16 cellular contexts compared by ENCODE assay signal in genomic region chr2:173985595-173985994, GRCh38. TPM values are rescaled to one million over a fixed set of nuclear protein-coding genes. Genes with fewer than 3 reads are reported as not detected.
A peak's percentile ranks its signal among the peaks of the same experiment; 100 is the strongest.
DNase-seq lines count a peak whose midpoint lies in the region; ATAC-seq and TF ChIP-seq lines count a peak whose summit lies in the region.
"Had no signal": no experiment of that assay in that cellular context is flagged by ENCODE, and none has a peak within 500 bp of the region (broad histone marks: within the 10 kb centered on the region; RNA-seq: fewer than 3 reads in every experiment).

No MANE protein-coding gene starts in this region.

- CTCF ChIA-PET in MCF 10A (lab: Yijun Ruan, JAX) = interaction anchor here (0.8 to 1.1 kb wide), 3 partner anchors 19 to 264 kb away, joined by 3 to 4 read pairs (median 3); no protein-coding TSS in a partner anchor
- CTCF ChIA-PET in activated CD4-positive, alpha-beta memory T cell treated with anti-CD3 and anti-CD28 coated beads, Interleukin-2, amount 10 ng/mL, durations not matched to agents 7 days and 5 days (lab: Charles Lee) = no interaction called here

- H3K27me3 ChIP-seq in right lobe of liver = no peaks in the 10 kb centered on the region
- H3K27me3 ChIP-seq in suprapubic skin = no peaks in the 10 kb centered on the region

- H3K27me3 Mint-ChIP-seq in MCF 10A (ENCODE audit: insufficient read depth, unreplicated experiment) = no peaks in the 10 kb centered on the region
- H3K27me3 Mint-ChIP-seq in activated CD4-positive, alpha-beta memory T cell treated with anti-CD3 and anti-CD28 coated beads, Interleukin-2, amount 10 ng/mL, durations not matched to agents 7 days and 5 days = no peaks in the 10 kb centered on the region
- H3K27me3 Mint-ChIP-seq in stimulated activated naive B cell treated with anti-CD40 and anti-IgM and Interleukin-4, amounts not matched to agents 10 μg/mL and 1 μg/mL and 100 μg/mL, for 72 hours = no peaks in the 10 kb centered on the region
- H3K27me3 Mint-ChIP-seq: activated naive CD4-positive, alpha-beta T cell treated with anti-CD3 and anti-CD28 coated beads, Interleukin-2, amount 50 U/mL, for 24 hours had no signal

- BruUV-seq in MCF 10A (replicated peaks; lab: Mats Ljungman, UMichigan) = no TSS peak

- H3K9me3 ChIP-seq in right lobe of liver (no peaks in the 10 kb centered on the region), suprapubic skin (no peaks in the 10 kb centered on the region)

- H3K4me1 ChIP-seq in right lobe of liver (peaks cover 0 to 47% (median 16%) of the 10 kb centered on the region in 4 donors), suprapubic skin (peaks cover 83% of the 10 kb centered on the region)

- no peak overlapping the region for H3K4me3 ChIP-seq in right lobe of liver
- no peak overlapping the region for H3K4me3 ChIP-seq in suprapubic skin

- no peak for TF ChIP-seq CTCF in C4-2B (conservative IDR thresholded peaks at IDR 0.05)
- no peak for TF ChIP-seq CTCF in MCF 10A (IDR thresholded peaks at IDR 0.05; ENCODE audit: unreplicated experiment)
- no peak for TF ChIP-seq CTCF in right lobe of liver (IDR thresholded peaks at IDR 0.05)
- no peak for TF ChIP-seq CTCF in suprapubic skin (IDR thresholded peaks at IDR 0.05)

- peaks cover 48% of the 10 kb centered on the region for H3K4me1 Mint-ChIP-seq in MCF 10A (ENCODE audit: insufficient read depth, unreplicated experiment)
- H3K4me1 Mint-ChIP-seq in activated CD4-positive, alpha-beta memory T cell treated with anti-CD3 and anti-CD28 coated beads, Interleukin-2, amount 10 ng/mL, durations not matched to agents 7 days and 5 days = no peaks in the 10 kb centered on the region
- H3K4me1 Mint-ChIP-seq in stimulated activated naive B cell treated with anti-CD40 and anti-IgM and Interleukin-4, amounts not matched to agents 10 μg/mL and 1 μg/mL and 100 μg/mL, for 72 hours = peaks cover 5 to 8% of the 10 kb centered on the region in 2 donors

- no peak for DNase-seq in MCF 10A (ENCODE audit: unreplicated experiment)
- no peak for DNase-seq in right lobe of liver
- DNase-seq in suprapubic skin (ENCODE audit: low spot score in 2 of 2) = no peak
- no peak for DNase-seq in activated CD4-positive, alpha-beta memory T cell treated with anti-CD3 and anti-CD28 coated beads, Interleukin-2, amount 10 ng/mL, durations not matched to agents 7 days and 5 days
- DNase-seq in MV-4-11 (lab: John Stamatoyannopoulos, UW) = no peak
- no peak for DNase-seq in stimulated activated naive B cell treated with anti-CD40 and anti-IgM and Interleukin-4, amounts not matched to agents 10 μg/mL and 1 μg/mL and 100 μg/mL, for 72 hours
- DNase-seq: ACHN; DMS 273 treated with DMSO at 0.1 percent for 48 hours; head of caudate nucleus; naive thymus-derived CD8-positive, alpha-beta T cell; NCI-H1436; NCI-H524 treated with DMSO at 0.1 percent for 48 hours; stimulated activated naive CD4-positive, alpha-beta T cell had no signal

- TF ChIP-seq POLR2A in right lobe of liver (IDR thresholded peaks at IDR 0.05) (no peak), suprapubic skin (IDR thresholded peaks at IDR 0.05) (no peak)

- no peak overlapping the region for H3K4me3 Mint-ChIP-seq in MCF 10A (ENCODE audit: unreplicated experiment)
- no peak overlapping the region for H3K4me3 Mint-ChIP-seq in activated CD4-positive, alpha-beta memory T cell treated with anti-CD3 and anti-CD28 coated beads, Interleukin-2, amount 10 ng/mL, durations not matched to agents 7 days and 5 days
- H3K4me3 Mint-ChIP-seq in stimulated activated naive B cell treated with anti-CD40 and anti-IgM and Interleukin-4, amounts not matched to agents 10 μg/mL and 1 μg/mL and 100 μg/mL, for 72 hours = no peak overlapping the region
- H3K4me3 Mint-ChIP-seq: activated naive CD4-positive, alpha-beta T cell treated with anti-CD3 and anti-CD28 coated beads, Interleukin-2, amount 50 U/mL, for 24 hours; naive thymus-derived CD8-positive, alpha-beta T cell had no signal

- no peak for TF ChIP-seq EP300 in suprapubic skin (IDR thresholded peaks at IDR 0.05)

- no peaks in the 10 kb centered on the region for H3K36me3 ChIP-seq in right lobe of liver
- H3K36me3 ChIP-seq in suprapubic skin = no peaks in the 10 kb centered on the region

- POLR2A ChIA-PET in MCF 10A (lab: Yijun Ruan, JAX) = interaction anchor here (0.6 to 4.5 kb wide), 12 partner anchors 9 to 956 kb away, joined by 3 to 44 read pairs (median 4); partner anchors contain the start of gene SP3
- POLR2A ChIA-PET in activated CD4-positive, alpha-beta memory T cell treated with anti-CD3 and anti-CD28 coated beads, Interleukin-2, amount 10 ng/mL, durations not matched to agents 7 days and 5 days (lab: Charles Lee) = no interaction called here

- H3K9me3 Mint-ChIP-seq in MCF 10A (ENCODE audit: unreplicated experiment) = no peaks in the 10 kb centered on the region
- H3K9me3 Mint-ChIP-seq in activated CD4-positive, alpha-beta memory T cell treated with anti-CD3 and anti-CD28 coated beads, Interleukin-2, amount 10 ng/mL, durations not matched to agents 7 days and 5 days = no peaks in the 10 kb centered on the region
- H3K9me3 Mint-ChIP-seq in stimulated activated naive B cell treated with anti-CD40 and anti-IgM and Interleukin-4, amounts not matched to agents 10 μg/mL and 1 μg/mL and 100 μg/mL, for 72 hours = no peaks in the 10 kb centered on the region
- H3K9me3 Mint-ChIP-seq: activated naive CD4-positive, alpha-beta T cell treated with anti-CD3 and anti-CD28 coated beads, Interleukin-2, amount 50 U/mL, for 24 hours; naive thymus-derived CD8-positive, alpha-beta T cell had no signal

- ATAC-seq in right lobe of liver = peak; percentile 13 to 50 (median 44)
- no peak for ATAC-seq in HG03354 (IDR thresholded peaks at IDR 0.05; ENCODE audit: poor library complexity, severe bottlenecking, unreplicated experiment)
- no peak for ATAC-seq in stimulated activated naive B cell treated with anti-CD40 and anti-IgM and Interleukin-4, amounts not matched to agents 10 μg/mL and 1 μg/mL and 100 μg/mL, for 72 hours (replicated peaks)

- H3K27ac Mint-ChIP-seq in MCF 10A (ENCODE audit: low read depth, unreplicated experiment) = peak overlapping the region; percentile 61
- no peak overlapping the region for H3K27ac Mint-ChIP-seq in activated CD4-positive, alpha-beta memory T cell treated with anti-CD3 and anti-CD28 coated beads, Interleukin-2, amount 10 ng/mL, durations not matched to agents 7 days and 5 days
- H3K27ac Mint-ChIP-seq in stimulated activated naive B cell treated with anti-CD40 and anti-IgM and Interleukin-4, amounts not matched to agents 10 μg/mL and 1 μg/mL and 100 μg/mL, for 72 hours = no peak overlapping the region
- H3K27ac Mint-ChIP-seq: activated naive CD4-positive, alpha-beta T cell treated with anti-CD3 and anti-CD28 coated beads, Interleukin-2, amount 50 U/mL, for 24 hours had no signal

- no peaks in the 10 kb centered on the region for H3K36me3 Mint-ChIP-seq in MCF 10A (ENCODE audit: insufficient read depth, unreplicated experiment)
- no peaks in the 10 kb centered on the region for H3K36me3 Mint-ChIP-seq in activated CD4-positive, alpha-beta memory T cell treated with anti-CD3 and anti-CD28 coated beads, Interleukin-2, amount 10 ng/mL, durations not matched to agents 7 days and 5 days (ENCODE audit: low read depth)
- H3K36me3 Mint-ChIP-seq in stimulated activated naive B cell treated with anti-CD40 and anti-IgM and Interleukin-4, amounts not matched to agents 10 μg/mL and 1 μg/mL and 100 μg/mL, for 72 hours = no peaks in the 10 kb centered on the region
- H3K36me3 Mint-ChIP-seq: activated naive CD4-positive, alpha-beta T cell treated with anti-CD3 and anti-CD28 coated beads, Interleukin-2, amount 50 U/mL, for 24 hours; naive thymus-derived CD8-positive, alpha-beta T cell had no signal

- WGBS in right lobe of liver (ENCODE audit: insufficient coverage, low coverage, low lambda C conversion rate, missing lambda C conversion rate) = 50% methylated on average over 1 of the region's 1 CpG
- 45% methylated on average over 1 of the region's 1 CpG for WGBS in suprapubic skin

- intact Hi-C loops in MCF 10A (cut with micrococcal nuclease) (no loop called here), right lobe of liver (cut with DNase I) (no loop called here)

- H3K27ac ChIP-seq in C4-2B (peak overlapping the region; percentile 90), right lobe of liver (peak overlapping the region in 2 of 3 donors; percentile 69 to 84), suprapubic skin (peak overlapping the region; percentile 65)

RNA-seq across cellular contexts. Expression of gene SP3, which starts 20.4 kb away (rescaled TPM):
- total RNA-seq in MCF 10A (2022) (62.1 and 73.8 TPM in 2 replicates), right lobe of liver (10 to 100 TPM; 28.4 to 36.5 (median 32.4) TPM), suprapubic skin (100 to 1,000 TPM in 3 of 4 donors, 10 to 100 TPM in 1; 99.6 to 151 (median 113) TPM)
- 10 to 100 TPM; 94.9 to 96.9 TPM for total RNA-seq in activated CD4-positive, alpha-beta memory T cell treated with anti-CD3 and anti-CD28 coated beads, Interleukin-2, amount 10 ng/mL, durations not matched to agents 7 days and 5 days

Comparison
In these comparisons a context has a peak if more than half of its experiments do, and no peak if none do; other contexts are left out.
1. ATAC-seq: peak in right lobe of liver (4 of 4); none in HG03354 (single experiment) and stimulated activated naive B cell treated with anti-CD40 and anti-IgM and Interleukin-4, amounts not matched to agents 10 μg/mL and 1 μg/mL and 100 μg/mL, for 72 hours (0 of 2).
2. Peak in every context shown above with its lines, with median percentiles within 50 percentile points of each other: H3K27ac ChIP-seq.